In the genomic region with DNA sequence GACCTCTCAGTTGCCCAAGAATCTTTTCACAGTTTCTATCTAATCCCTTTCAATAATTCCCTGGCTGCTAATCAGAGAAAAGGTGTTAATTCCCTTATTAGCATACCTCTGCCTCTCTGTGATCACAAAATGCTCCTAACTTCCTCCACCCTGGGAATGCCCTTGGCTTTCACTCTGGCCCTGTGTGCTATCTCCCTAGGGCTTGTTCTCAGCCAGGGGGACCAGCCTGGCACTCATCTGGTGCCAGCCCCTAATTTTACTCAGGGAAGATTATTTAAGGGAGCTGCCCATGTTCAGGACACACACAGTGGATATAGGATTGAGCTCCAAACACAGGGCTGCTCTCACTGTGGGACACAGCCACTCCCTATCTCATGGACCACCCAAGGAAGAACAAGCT, we compare ENCODE assay signal across 10 cellular contexts.
"Had no signal": no experiment of that assay in that cellular context is flagged by ENCODE, and none has a peak within 500 bp of the region (broad histone marks: within the 10 kb centered on the region; RNA-seq: fewer than 3 reads in every experiment).

No MANE protein-coding gene starts in this region.

- DNase-seq: GOT3, H7, HFFc6, KBM-7 had no signal

- ATAC-seq: HCT116, HepG2 had no signal

- H3K4me1 Mint-ChIP-seq: IgD-negative memory B cell had no signal

- H3K4me3 ChIP-seq: HAP-1 had no signal

- H3K9me3 ChIP-seq: HAP-1 had no signal

- H3K36me3 Mint-ChIP-seq: IgD-negative memory B cell had no signal

- H3K9ac ChIP-seq: KMS-11 had no signal

- H3K36me3 ChIP-seq: HAP-1 had no signal

- H3K27ac Mint-ChIP-seq: HFFc6, IgD-negative memory B cell had no signal

- H3K27ac ChIP-seq: HL-60, KMS-11 had no signal

- H3K4me1 ChIP-seq: HAP-1 had no signal

- H3K4me3 Mint-ChIP-seq: HFFc6, IgD-negative memory B cell had no signal

- H3K4me2 ChIP-seq: KMS-11 had no signal

- H3K9me3 Mint-ChIP-seq: HFFc6, IgD-negative memory B cell had no signal
